In genomic region chr1:156086256-156086662, GRCh38 we compare ENCODE assay signal across 1 cellular context.
TF ChIP-seq lines count a peak whose summit lies in the region.

No MANE protein-coding gene starts in this region.

TF ChIP-seq in endothelial cell of umbilical vein, 7 proteins besides CTCF, POLR2A, EP300 and RAD21:
- TF ChIP-seq EZH2 (IDR thresholded peaks at IDR 0.05; ENCODE audit: borderline replicate concordance, low read depth, low read length, severe bottlenecking) (no peak), GATA2 (IDR thresholded peaks at IDR 0.05; ENCODE audit: insufficient read depth, insufficient read length, low read depth, low read length) (no peak), FOS (IDR thresholded peaks at IDR 0.05; ENCODE audit: borderline replicate concordance, insufficient read depth, low read length) (no peak), MYC (IDR thresholded peaks at IDR 0.05; ENCODE audit: low read depth, low read length) (no peak), JUN (IDR thresholded peaks at IDR 0.05; ENCODE audit: borderline replicate concordance, insufficient read depth, insufficient read length, low read depth) (peak; percentile 45), POLR2AphosphoS5 (IDR thresholded peaks at IDR 0.05; ENCODE audit: insufficient read depth, low read depth, low read length) (peak; percentile 21), MAX (IDR thresholded peaks at IDR 0.05; ENCODE audit: insufficient read depth, insufficient read length) (no peak)
